ENCODE assay signal across 9 cellular contexts in the genomic region with DNA sequence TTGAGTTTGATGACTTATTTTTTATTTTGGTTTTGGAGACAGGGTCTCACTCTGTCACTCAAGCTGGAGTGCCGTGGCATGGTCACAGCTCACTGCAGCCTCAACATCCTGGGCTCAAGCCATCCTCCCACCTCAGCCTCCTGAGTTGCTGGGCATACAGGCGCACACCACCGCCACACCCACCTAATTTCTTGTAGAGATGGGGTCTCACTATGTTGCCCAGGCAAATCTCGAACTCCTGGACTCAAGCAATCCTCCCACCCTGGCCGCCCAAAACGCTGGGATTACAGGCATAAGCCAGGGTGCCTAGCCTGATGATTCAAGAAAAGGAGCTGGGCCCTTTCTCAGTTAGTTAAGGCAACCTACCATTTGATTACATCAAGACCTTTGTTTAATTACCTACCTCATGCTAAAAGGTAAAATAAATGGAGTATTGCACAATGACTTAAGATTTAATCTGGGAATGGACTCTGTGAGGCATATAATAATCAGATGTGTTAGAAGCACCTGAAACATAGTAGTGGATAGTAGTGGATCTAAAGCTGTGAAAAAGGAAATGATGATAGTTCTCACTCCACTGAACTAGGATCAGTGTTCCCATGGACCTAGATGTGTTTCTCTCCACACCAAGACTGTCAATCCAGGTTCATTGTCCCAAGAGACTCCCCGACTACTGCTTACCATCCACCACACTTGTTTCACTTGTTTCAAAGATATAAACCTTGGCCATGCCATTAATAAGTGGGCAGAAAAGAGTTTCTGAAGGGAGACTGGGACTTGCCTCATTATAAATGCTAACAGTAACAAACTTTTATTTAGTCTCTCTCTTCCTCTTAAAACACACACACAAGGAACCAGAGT. TPM values are rescaled to one million over a fixed set of nuclear protein-coding genes. Genes with fewer than 3 reads are reported as not detected.
A peak's percentile ranks its signal among the peaks of the same experiment; 100 is the strongest.
DNase-seq lines count a peak whose midpoint lies in the region; ATAC-seq and TF ChIP-seq lines count a peak whose summit lies in the region.
"Had no signal": no experiment of that assay in that cellular context is flagged by ENCODE, and none has a peak within 500 bp of the region (broad histone marks: within the 10 kb centered on the region; RNA-seq: fewer than 3 reads in every experiment).

No MANE protein-coding gene starts in this region.

- peak overlapping the region; percentile 43 for H2AK5ac ChIP-seq in mesenchymal stem cell (ENCODE audit: low read length, severe bottlenecking)

- no peaks in the 10 kb centered on the region for H3K9me3 ChIP-seq in mesenchymal stem cell (ENCODE audit: control insufficient read depth, low read length)

- no peak overlapping the region for H2BK120ac ChIP-seq in mesenchymal stem cell (ENCODE audit: low read depth, low read length)

- no peak overlapping the region for H2BK12ac ChIP-seq in mesenchymal stem cell (ENCODE audit: low read length in 2 of 2)

- H3K18ac ChIP-seq in mesenchymal stem cell (ENCODE audit: low read depth in 1 of 2, low read length in 2 of 2): peak overlapping the region; percentile 17 to 59

- H3K9ac ChIP-seq in mesenchymal stem cell (ENCODE audit: low read length): peak overlapping the region; percentile 87

- 96% methylated on average over 6 of the region's 7 CpGs for WGBS in mesenchymal stem cell

- H3K4me1 Mint-ChIP-seq in natural killer cell (peaks cover 6 to 14% of the 10 kb centered on the region in 2 donors), chondrocyte (ENCODE audit: low read depth) (peaks cover 14% of the 10 kb centered on the region)
- H3K4me1 Mint-ChIP-seq in natural killer cell treated with Interleukin-12 subunit alpha and Interleukin-12 subunit beta and Interleukin-15 and Interleukin-18, amount 100 ng/mL, for 72 hours (ENCODE audit: low read depth in 2 of 2): peaks cover 0 to 3% of the 10 kb centered on the region in 2 donors

- H3K27ac ChIP-seq in mesenchymal stem cell (ENCODE audit: low read length, poor library complexity, severe bottlenecking): peak overlapping the region; percentile 15

- no peak overlapping the region for H2AFZ ChIP-seq in mesenchymal stem cell (ENCODE audit: low read depth, low read length)

- no peak overlapping the region for H3K23ac ChIP-seq in mesenchymal stem cell (ENCODE audit: low read length in 2 of 2)

- H4K8ac ChIP-seq in mesenchymal stem cell (ENCODE audit: low read length): no peak overlapping the region

- H2BK5ac ChIP-seq in mesenchymal stem cell (ENCODE audit: low read depth, low read length, poor library complexity, severe bottlenecking): no peak overlapping the region

- H3K4me1 ChIP-seq in mesenchymal stem cell (ENCODE audit: control insufficient read depth, insufficient read depth, low read depth, low read length): peaks cover 9% of the 10 kb centered on the region

- peaks cover 19% of the 10 kb centered on the region for H3K79me1 ChIP-seq in mesenchymal stem cell (replicated peaks; ENCODE audit: low read length, poor library complexity, severe bottlenecking)

- H3K4me3 ChIP-seq in mesenchymal stem cell (ENCODE audit: insufficient read depth in 1 of 2, low read depth in 1 of 2, low read length in 2 of 2): peak overlapping the region; percentile 42 to 92

- H3K27me3 Mint-ChIP-seq in natural killer cell (ENCODE audit: low read depth in 2 of 2) (peaks cover 33 to 66% of the 10 kb centered on the region in 2 donors), chondrocyte (ENCODE audit: low read depth) (peaks cover 3% of the 10 kb centered on the region)
- H3K27me3 Mint-ChIP-seq in natural killer cell treated with Interleukin-12 subunit alpha and Interleukin-12 subunit beta and Interleukin-15 and Interleukin-18, amount 100 ng/mL, for 72 hours: peaks cover 23 to 43% of the 10 kb centered on the region in 2 donors

- intact Hi-C loops in natural killer cell (cut with micrococcal nuclease): no loop called here

- peak overlapping the region in 1 of 2 experiments; percentile 14 for H3K4ac ChIP-seq in mesenchymal stem cell (ENCODE audit: low read depth in 1 of 2, low read length in 2 of 2)

- no peak overlapping the region for H3K27ac Mint-ChIP-seq in natural killer cell
- H3K27ac Mint-ChIP-seq in natural killer cell treated with Interleukin-12 subunit alpha and Interleukin-12 subunit beta and Interleukin-15 and Interleukin-18, amount 100 ng/mL, for 72 hours: no peak overlapping the region
- no peak overlapping the region for H3K27ac Mint-ChIP-seq in chondrocyte (ENCODE audit: unreplicated experiment)

- peak overlapping the region; percentile 69 for H3K4me2 ChIP-seq in mesenchymal stem cell (ENCODE audit: low read length, poor library complexity, severe bottlenecking)

- no peak overlapping the region for H4K91ac ChIP-seq in mesenchymal stem cell (ENCODE audit: low read length)

- H3K14ac ChIP-seq in mesenchymal stem cell (ENCODE audit: low read length in 2 of 2): peak overlapping the region in 1 of 2 experiments; percentile 92

- H3K36me3 ChIP-seq in mesenchymal stem cell (ENCODE audit: control insufficient read depth in 1 of 2, insufficient read depth in 2 of 2, low read depth in 1 of 2, low read length in 2 of 2): no peaks in the 10 kb centered on the region

- H3K9me3 Mint-ChIP-seq in natural killer cell: no peaks in the 10 kb centered on the region
- H3K9me3 Mint-ChIP-seq in natural killer cell treated with Interleukin-12 subunit alpha and Interleukin-12 subunit beta and Interleukin-15 and Interleukin-18, amount 100 ng/mL, for 72 hours: no peaks in the 10 kb centered on the region
- no peaks in the 10 kb centered on the region for H3K9me3 Mint-ChIP-seq in chondrocyte (ENCODE audit: low read depth)

- no peaks in the 10 kb centered on the region for H3K27me3 ChIP-seq in mesenchymal stem cell (ENCODE audit: control insufficient read depth in 1 of 2, insufficient read depth in 1 of 2, low read length in 2 of 2)

- H3K4me3 Mint-ChIP-seq in natural killer cell (peak overlapping the region; percentile 65), chondrocyte (ENCODE audit: unreplicated experiment) (peak overlapping the region; percentile 80)
- H3K4me3 Mint-ChIP-seq in natural killer cell treated with Interleukin-12 subunit alpha and Interleukin-12 subunit beta and Interleukin-15 and Interleukin-18, amount 100 ng/mL, for 72 hours: no peak overlapping the region

- DNase-seq in natural killer cell (no peak), chondrocyte (ENCODE audit: low spot score) (no peak), mesenchymal stem cell (no peak), NCI-H1105 treated with DMSO at 0.1 percent for 48 hours (lab: John Stamatoyannopoulos, UW) (no peak), mesenteric fat pad (ENCODE audit: low spot score) (no peak), NCI-H446 treated with DMSO at 0.1 percent for 48 hours (lab: John Stamatoyannopoulos, UW) (no peak)
- no peak for DNase-seq in natural killer cell treated with Interleukin-12 subunit alpha and Interleukin-12 subunit beta and Interleukin-15 and Interleukin-18, amount 100 ng/mL, for 72 hours (ENCODE audit: low spot score)
- DNase-seq: NCI-H774 had no signal

- no peaks in the 10 kb centered on the region for H3K36me3 Mint-ChIP-seq in natural killer cell
- H3K36me3 Mint-ChIP-seq in natural killer cell treated with Interleukin-12 subunit alpha and Interleukin-12 subunit beta and Interleukin-15 and Interleukin-18, amount 100 ng/mL, for 72 hours: no peaks in the 10 kb centered on the region
- H3K36me3 Mint-ChIP-seq in chondrocyte (ENCODE audit: low read depth): no peaks in the 10 kb centered on the region

- ATAC-seq in natural killer cell (no peak), GM21723 (IDR thresholded peaks at IDR 0.05; ENCODE audit: unreplicated experiment) (no peak)
- ATAC-seq in natural killer cell treated with Interleukin-12 subunit alpha and Interleukin-12 subunit beta and Interleukin-15 and Interleukin-18, amount 100 ng/mL, for 72 hours: no peak

- no peak for TF ChIP-seq CTCF in natural killer cell (IDR thresholded peaks at IDR 0.05)
- no peak for TF ChIP-seq CTCF in chondrocyte (IDR thresholded peaks at IDR 0.05)

- no peak overlapping the region for H2BK15ac ChIP-seq in mesenchymal stem cell (ENCODE audit: low read depth, poor library complexity, severe bottlenecking)

RNA-seq across cellular contexts. Expression of a gene that starts 2.1 kb away (rescaled TPM):
- total RNA-seq in natural killer cell (under 1 TPM in 2 of 3 donors, not detected in 1; 0.58 to 0.92 TPM), chondrocyte (4.3 to 23.1 TPM (median 20.2 TPM) in 3 replicates), mesenteric fat pad (55.7 TPM)
- total RNA-seq in natural killer cell treated with Interleukin-12 subunit alpha and Interleukin-12 subunit beta and Interleukin-15 and Interleukin-18, amount 100 ng/mL, for 72 hours: under 1 TPM; 0.07 to 0.31 TPM
- 214 TPM for polyA plus RNA-seq in mesenchymal stem cell (2013, experiment 1 of 2)
- polyA plus RNA-seq in mesenchymal stem cell (2013, experiment 2 of 2): 215 TPM
